ENCODE assay signal across 1 cellular context in genomic region chr6:68967549-68968300, GRCh38.
TF ChIP-seq lines count a peak whose summit lies in the region.

No MANE protein-coding gene starts in this region.

TF ChIP-seq in K562, 482 proteins besides CTCF, POLR2A, EP300 and RAD21 (continued from another document and continues in another):
- TF ChIP-seq ETV6 (IDR thresholded peaks at IDR 0.05; ENCODE audit: borderline replicate concordance in 1 of 2, low read depth in 2 of 2, low read length in 1 of 2) = no peak
- TF ChIP-seq ETV6 (CRISPR knock-in tag; IDR thresholded peaks at IDR 0.05; ENCODE audit: borderline replicate concordance) = no peak
- no peak for TF ChIP-seq SRSF1 (IDR thresholded peaks at IDR 0.05; ENCODE audit: low read depth, low read length)
- no peak for TF ChIP-seq ZHX1 (conservative IDR thresholded peaks at IDR 0.05; ENCODE audit: low read length)
- TF ChIP-seq E2F3 (CRISPR knock-in tag; IDR thresholded peaks at IDR 0.05) = no peak
- TF ChIP-seq DACH1 (IDR thresholded peaks at IDR 0.05; ENCODE audit: partially characterized antibody) = no peak
- TF ChIP-seq POU5F1 (IDR thresholded peaks at IDR 0.05; ENCODE audit: borderline replicate concordance, low read depth, low read length, partially characterized antibody) = no peak
- TF ChIP-seq AFF1 (IDR thresholded peaks at IDR 0.05; ENCODE audit: low read depth in 1 of 2, partially characterized antibody in 2 of 2) = peak in 1 of 2 experiments; percentile 58
- no peak for TF ChIP-seq CBX3 (IDR thresholded peaks at IDR 0.05; ENCODE audit: borderline replicate concordance in 1 of 2, low read length in 2 of 2)
- no peak for TF ChIP-seq ZNF766 (CRISPR knock-in tag; conservative IDR thresholded peaks at IDR 0.05)
- TF ChIP-seq ZNF707 (CRISPR knock-in tag; conservative IDR thresholded peaks at IDR 0.05) = no peak
- TF ChIP-seq ZNF695 (CRISPR knock-in tag; IDR thresholded peaks at IDR 0.05) = no peak
- peak; percentile 60; the same call in 1 of the 2 replicates for TF ChIP-seq ZBTB7A (IDR thresholded peaks at IDR 0.05; ENCODE audit: borderline replicate concordance, control insufficient read depth, low read depth, low read length)
- TF ChIP-seq HNRNPUL1 (IDR thresholded peaks at IDR 0.05; ENCODE audit: low read length) = no peak
- no peak for TF ChIP-seq ZNF511 (CRISPR knock-in tag; IDR thresholded peaks at IDR 0.05)
- no peak for TF ChIP-seq NCOA4 (IDR thresholded peaks at IDR 0.05; ENCODE audit: partially characterized antibody)
- no peak for TF ChIP-seq ARID3A (IDR thresholded peaks at IDR 0.05; ENCODE audit: borderline replicate concordance, low read depth, low read length)
- no peak for TF ChIP-seq SRF (CRISPR knock-in tag; IDR thresholded peaks at IDR 0.05)
- no peak for TF ChIP-seq FOXK1 (CRISPR knock-in tag; IDR thresholded peaks at IDR 0.05; ENCODE audit: borderline replicate concordance)
- no peak for TF ChIP-seq KLF10 (CRISPR knock-in tag; IDR thresholded peaks at IDR 0.05)
- TF ChIP-seq PHF20 (IDR thresholded peaks at IDR 0.05; ENCODE audit: partially characterized antibody) = no peak
- no peak for TF ChIP-seq ZBED1 (IDR thresholded peaks at IDR 0.05)
- TF ChIP-seq ZKSCAN8 (CRISPR knock-in tag; IDR thresholded peaks at IDR 0.05) = no peak
- no peak for TF ChIP-seq GTF2E2 (tag; IDR thresholded peaks at IDR 0.05)
- no peak for TF ChIP-seq PML (IDR thresholded peaks at IDR 0.05; ENCODE audit: low read length)
- no peak for TF ChIP-seq HBP1 (CRISPR knock-in tag; IDR thresholded peaks at IDR 0.05)
- TF ChIP-seq STAT5B (CRISPR knock-in tag; IDR thresholded peaks at IDR 0.05) = no peak
- TF ChIP-seq ELF4 (CRISPR knock-in tag; IDR thresholded peaks at IDR 0.05) = no peak
- no peak for TF ChIP-seq RAD51 (IDR thresholded peaks at IDR 0.05; ENCODE audit: borderline replicate concordance, low read depth)
- TF ChIP-seq ZNF592 (IDR thresholded peaks at IDR 0.05) = no peak
- TF ChIP-seq SMARCB1 (IDR thresholded peaks at IDR 0.05; ENCODE audit: insufficient read length, low read depth) = peak; percentile 74
- no peak for TF ChIP-seq SMAD3 (CRISPR knock-in tag; conservative IDR thresholded peaks at IDR 0.05)
- no peak for TF ChIP-seq ILK (tag; IDR thresholded peaks at IDR 0.05; ENCODE audit: borderline replicate concordance, low read depth)
- TF ChIP-seq ZNF354B (CRISPR knock-in tag; IDR thresholded peaks at IDR 0.05) = no peak
- TF ChIP-seq TEAD4 (IDR thresholded peaks at IDR 0.05; ENCODE audit: low read length) = peak; percentile 6; the same call in 1 of the 2 replicates
- TF ChIP-seq TEAD4 (CRISPR knock-in tag; IDR thresholded peaks at IDR 0.05; ENCODE audit: borderline replicate concordance) = no peak
- TF ChIP-seq SMAD1 (IDR thresholded peaks at IDR 0.05; ENCODE audit: low read depth, low read length, partially characterized antibody) = no peak
- TF ChIP-seq E2F5 (CRISPR knock-in tag; IDR thresholded peaks at IDR 0.05) = no peak
- TF ChIP-seq TARDBP (IDR thresholded peaks at IDR 0.05) = no peak
- TF ChIP-seq ZNF436 (CRISPR knock-in tag; IDR thresholded peaks at IDR 0.05) = no peak
- TF ChIP-seq ZNF609 (CRISPR knock-in tag; IDR thresholded peaks at IDR 0.05; ENCODE audit: borderline replicate concordance) = no peak
